Comparison of ENCODE assay signal across 9 cellular contexts in genomic region chr1:41492341-41492848, GRCh38.
DNase-seq lines count a peak whose midpoint lies in the region; ATAC-seq and TF ChIP-seq lines count a peak whose summit lies in the region.
"Had no signal": no experiment of that assay in that cellular context is flagged by ENCODE, and none has a peak within 500 bp of the region (broad histone marks: within the 10 kb centered on the region; RNA-seq: fewer than 3 reads in every experiment).

No MANE protein-coding gene starts in this region.

- peak; percentile 13 for DNase-seq in NK-92 treated with Interleukin-12 subunit alpha and Interleukin-12 subunit beta, amount 100 ng/mL, for 24 hours (lab: John Stamatoyannopoulos, UW)
- DNase-seq in NK-92 (lab: John Stamatoyannopoulos, UW; ENCODE audit: unreplicated experiment): no peak
- DNase-seq in NCI-H748 (lab: John Stamatoyannopoulos, UW; ENCODE audit: unreplicated experiment): peak; percentile 85
- no peak for DNase-seq in brain microvascular endothelial cell
- DNase-seq in retinal pigment epithelial cell (ENCODE audit: low read depth): no peak
- DNase-seq in NCI-H1694 treated with DMSO at 0.1 percent for 48 hours (lab: John Stamatoyannopoulos, UW): no peak
- DNase-seq in HCEC 1CT: no peak
- DNase-seq: naive B cell had no signal

- in situ Hi-C loops in brain microvascular endothelial cell (cut with HindIII; ENCODE audit: low pct_ligation_motif_present, low sequenced_read_pairs): no loop called here

- no peak for ATAC-seq in HG03342 (IDR thresholded peaks at IDR 0.05; ENCODE audit: unreplicated experiment)

- no peaks in the 10 kb centered on the region for H3K27me3 ChIP-seq in brain microvascular endothelial cell (replicated peaks)

- no peaks in the 10 kb centered on the region for H3K36me3 ChIP-seq in brain microvascular endothelial cell (replicated peaks)

- H3K27ac ChIP-seq in brain microvascular endothelial cell: no peak overlapping the region

- TF ChIP-seq CTCF in brain microvascular endothelial cell (IDR thresholded peaks at IDR 0.05; ENCODE audit: low read depth, low read length, missing control alignments) (peak; percentile 78), retinal pigment epithelial cell (conservative IDR thresholded peaks at IDR 0.05; ENCODE audit: low read depth, low read length) (peak; percentile 76)

- H3K4me3 ChIP-seq in brain microvascular endothelial cell (ENCODE audit: low read depth, low read length) (no peak overlapping the region), retinal pigment epithelial cell (ENCODE audit: low read length) (no peak overlapping the region)

Comparison
In these comparisons a context has a peak if more than half of its experiments do, and no peak if none do; other contexts are left out.
1. DNase-seq: peak in NK-92 treated with Interleukin-12 subunit alpha and Interleukin-12 subunit beta, amount 100 ng/mL, for 24 hours (single experiment) and NCI-H748 (single experiment); none in NK-92 (single experiment), brain microvascular endothelial cell (single experiment), retinal pigment epithelial cell (single experiment), NCI-H1694 treated with DMSO at 0.1 percent for 48 hours (single experiment) and HCEC 1CT (single experiment).